19 cellular contexts compared by ENCODE assay signal in the genomic region with DNA sequence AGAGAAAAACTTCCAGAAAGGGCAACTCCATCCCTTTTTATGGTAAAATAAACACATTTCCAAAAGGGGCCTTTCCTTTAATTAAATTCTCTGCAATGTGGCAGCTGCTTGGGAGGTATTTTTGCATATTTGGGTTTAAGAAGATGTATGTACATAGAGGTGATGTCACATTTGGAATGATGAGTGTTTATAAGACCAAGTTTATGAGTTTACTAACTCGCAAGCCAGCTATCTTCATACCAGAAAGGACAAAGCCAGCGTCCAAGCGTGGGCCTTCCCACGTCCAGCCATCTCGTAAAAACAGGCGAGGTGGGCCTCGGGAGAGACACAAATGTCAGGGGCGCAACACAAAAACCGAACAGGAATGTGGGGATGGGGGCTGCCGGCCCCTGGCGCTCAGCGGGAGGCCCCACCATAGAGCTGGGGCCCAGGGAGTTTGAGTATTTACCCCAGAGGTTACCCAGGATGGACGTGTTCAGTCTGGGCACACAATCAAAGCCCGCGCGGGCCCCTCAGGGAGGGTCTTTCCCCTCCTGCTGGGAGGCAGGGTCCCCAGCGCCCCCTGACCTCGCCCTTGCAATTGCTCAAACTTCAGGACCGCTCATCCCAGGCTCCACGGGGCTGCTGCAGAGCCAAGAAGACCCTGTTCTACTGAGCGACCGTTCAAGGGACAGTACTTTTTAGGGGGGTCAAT.
"Had no signal": no experiment of that assay in that cellular context is flagged by ENCODE, and none has a peak within 500 bp of the region (broad histone marks: within the 10 kb centered on the region; RNA-seq: fewer than 3 reads in every experiment).

No MANE protein-coding gene starts in this region.

- H3K9ac ChIP-seq: parathyroid adenoma had no signal

- H3K4me1 Mint-ChIP-seq: activated CD4-positive, alpha-beta T cell treated with anti-CD3 and anti-CD28 coated beads, Interleukin-2, amount 10 ng/mL, durations not matched to agents 24 days and 14 days; activated naive CD8-positive, alpha-beta T cell treated with anti-CD3 and anti-CD28 coated beads for 36 hours; natural killer cell had no signal

- H3K27ac Mint-ChIP-seq: activated CD4-positive, alpha-beta T cell treated with anti-CD3 and anti-CD28 coated beads, Interleukin-2, amount 10 ng/mL, durations not matched to agents 24 days and 14 days; activated naive CD8-positive, alpha-beta T cell treated with anti-CD3 and anti-CD28 coated beads for 36 hours; effector memory CD8-positive, alpha-beta T cell; natural killer cell had no signal

- H3K9me3 ChIP-seq: esophagus squamous epithelium, heart left ventricle, lower lobe of right lung, transverse colon had no signal

- H3K27me3 Mint-ChIP-seq: activated naive CD8-positive, alpha-beta T cell treated with anti-CD3 and anti-CD28 coated beads for 36 hours had no signal

- H3K9me3 Mint-ChIP-seq: activated CD4-positive, alpha-beta T cell treated with anti-CD3 and anti-CD28 coated beads, Interleukin-2, amount 10 ng/mL, durations not matched to agents 24 days and 14 days; activated naive CD8-positive, alpha-beta T cell treated with anti-CD3 and anti-CD28 coated beads for 36 hours; natural killer cell had no signal

- H3K4me3 ChIP-seq: esophagus squamous epithelium, heart left ventricle, lower lobe of right lung, transverse colon had no signal

- H3K36me3 ChIP-seq: esophagus squamous epithelium, heart left ventricle, lower lobe of right lung, transverse colon had no signal

- H3K4me1 ChIP-seq: esophagus squamous epithelium, heart left ventricle, lower lobe of right lung, parathyroid adenoma, transverse colon had no signal

- H3K27ac ChIP-seq: esophagus squamous epithelium, heart left ventricle, lower lobe of right lung, parathyroid adenoma, transverse colon, VCaP had no signal

- ATAC-seq: activated CD4-positive, CD25-positive, alpha-beta regulatory T cell treated with anti-CD3 and anti-CD28 coated beads, Interleukin-2, amount 50 U/mL, for 24 hours; effector memory CD8-positive, alpha-beta T cell; left colon; natural killer cell had no signal

- H3K36me3 Mint-ChIP-seq: activated naive CD8-positive, alpha-beta T cell treated with anti-CD3 and anti-CD28 coated beads for 36 hours; natural killer cell had no signal

- DNase-seq: activated CD4-positive, alpha-beta T cell treated with anti-CD3 and anti-CD28 coated beads, Interleukin-2, amount 10 ng/mL, durations not matched to agents 24 days and 14 days; activated CD8-positive, alpha-beta memory T cell treated with anti-CD3 and anti-CD28 coated beads, Interleukin-2, amount 50 U/mL, for 48 hours; activated naive CD4-positive, alpha-beta T cell treated with Interleukin-2 at 50 U/mL for 16 hours; activated naive CD8-positive, alpha-beta T cell treated with anti-CD3 and anti-CD28 coated beads for 36 hours; activated T-cell treated with anti-CD3 and anti-CD28 coated beads, Interleukin-2, amount 50 U/mL, for 48 hours; central memory CD4-positive, alpha-beta T cell; effector memory CD8-positive, alpha-beta T cell; esophagus squamous epithelium; heart left ventricle; left colon; lower lobe of right lung; mesendoderm; natural killer cell; right cardiac atrium; stimulated activated CD4-positive, alpha-beta T cell treated with anti-CD3 and anti-CD28 coated beads, Interleukin-12 subunit alpha, Interleukin-12 subunit beta, amount 100 ng/mL, for 4 hours; transverse colon had no signal

- H3K4me3 Mint-ChIP-seq: activated CD4-positive, alpha-beta T cell treated with anti-CD3 and anti-CD28 coated beads, Interleukin-2, amount 10 ng/mL, durations not matched to agents 24 days and 14 days; activated naive CD8-positive, alpha-beta T cell treated with anti-CD3 and anti-CD28 coated beads for 36 hours; effector memory CD8-positive, alpha-beta T cell; natural killer cell had no signal
